In genomic region chr6:98747960-98748359, GRCh38 we compare ENCODE assay signal across 21 cellular contexts.
DNase-seq lines count a peak whose midpoint lies in the region; ATAC-seq and TF ChIP-seq lines count a peak whose summit lies in the region.
"Had no signal": no experiment of that assay in that cellular context is flagged by ENCODE, and none has a peak within 500 bp of the region (broad histone marks: within the 10 kb centered on the region; RNA-seq: fewer than 3 reads in every experiment).

No MANE protein-coding gene starts in this region.

- peak; percentile 5 for DNase-seq in A673 (ENCODE audit: low spot score)
- peak; percentile 50 for DNase-seq in GM04504 (ENCODE audit: low read depth)
- DNase-seq in SK-N-MC (ENCODE audit: low read depth, low spot score), result peak; percentile 35
- no peak for DNase-seq in neural crest cell (ENCODE audit: low read depth, low spot score)
- no peak for DNase-seq in left ventricle myocardium superior
- DNase-seq in GM19240 (ENCODE audit: insufficient read length, low spot score), result no peak
- DNase-seq: CD8-positive, alpha-beta T cell; DND-41; KBM-7; NCI-H1694; NCI-H2107; NCI-H226; NCI-H524 treated with DMSO at 0.1 percent for 48 hours had no signal

- H3K4me3 ChIP-seq in A673 (ENCODE audit: low read depth, low read length, poor library complexity, severe bottlenecking), result no peak overlapping the region
- no peak overlapping the region for H3K4me3 ChIP-seq in SK-N-MC
- H3K4me3 ChIP-seq: BLaER1, GM23338 had no signal

- peak overlapping the region; percentile 92 for H3K27ac Mint-ChIP-seq in neural crest cell (ENCODE audit: unreplicated experiment)
- H3K27ac Mint-ChIP-seq: CD8-positive, alpha-beta T cell; GM23338 had no signal

- H3K36me3 Mint-ChIP-seq in neural crest cell (ENCODE audit: low read depth), result peaks cover 8% of the 10 kb centered on the region
- H3K36me3 Mint-ChIP-seq: CD8-positive, alpha-beta T cell had no signal

- H3K9ac ChIP-seq in SK-N-MC (ENCODE audit: insufficient read length), result no peak overlapping the region
- H3K9ac ChIP-seq: BLaER1 had no signal

- no peaks in the 10 kb centered on the region for H3K9me3 ChIP-seq in A673 (ENCODE audit: low read depth, low read length, poor library complexity, severe bottlenecking)
- H3K9me3 ChIP-seq in SK-N-MC (ENCODE audit: low read depth, low read length), result no peaks in the 10 kb centered on the region
- H3K9me3 ChIP-seq: BLaER1 had no signal

- no peaks in the 10 kb centered on the region for H3K27me3 Mint-ChIP-seq in neural crest cell (ENCODE audit: low read depth)

- peaks cover 19% of the 10 kb centered on the region for H3K9me3 Mint-ChIP-seq in neural crest cell
- H3K9me3 Mint-ChIP-seq: GM23338 had no signal

- BruUV-seq in A673 (replicated peaks; lab: Mats Ljungman, UMichigan), result no TSS peak

- no peaks in the 10 kb centered on the region for H3K27me3 ChIP-seq in A673 (replicated peaks; ENCODE audit: insufficient read depth, low read depth, low read length, poor library complexity)
- H3K27me3 ChIP-seq: BLaER1 had no signal

- H3K36me3 ChIP-seq in A673 (ENCODE audit: insufficient read depth, low read length, poor library complexity, severe bottlenecking) (no peaks in the 10 kb centered on the region), SK-N-MC (ENCODE audit: insufficient read depth, low read length) (no peaks in the 10 kb centered on the region)
- H3K36me3 ChIP-seq: BLaER1 had no signal

- intact Hi-C loops in A673 (cut with micrococcal nuclease; ENCODE audit: unreplicated experiment) (no loop called here), left ventricle myocardium superior (cut with micrococcal nuclease) (no loop called here)

- CTCF ChIA-PET in A673 (lab: Charles Lee), result interaction anchor here (0.7 kb wide), 1 partner anchor 10 kb away, joined by 5 read pairs; no protein-coding TSS in a partner anchor

- ATAC-seq in left ventricle myocardium superior (no peak), HG02884 (IDR thresholded peaks at IDR 0.05; ENCODE audit: unreplicated experiment) (no peak), GM18517 (IDR thresholded peaks at IDR 0.05; ENCODE audit: unreplicated experiment) (no peak)
- ATAC-seq: CD8-positive, alpha-beta T cell; GM23338; HCT116; Panc1; Right ventricle myocardium inferior had no signal

- POLR2A ChIA-PET in A673 (lab: Charles Lee; ENCODE audit: low non-redundant PET), result no interaction called here

- H3K4me1 Mint-ChIP-seq in neural crest cell, result peaks cover 16% of the 10 kb centered on the region

- H3K27ac ChIP-seq in A673 (ENCODE audit: low read depth, low read length, poor library complexity, severe bottlenecking) (no peak overlapping the region), SK-N-MC (no peak overlapping the region)
- H3K27ac ChIP-seq: 22Rv1, BLaER1 had no signal

- no peaks in the 10 kb centered on the region for H3K4me1 ChIP-seq in A673 (ENCODE audit: insufficient read depth, low read length, poor library complexity, severe bottlenecking)
- H3K4me1 ChIP-seq: BLaER1 had no signal

- TF ChIP-seq CTCF in A673 (conservative IDR thresholded peaks at IDR 0.05; ENCODE audit: low read depth, low read length) (no peak), neural crest cell (conservative IDR thresholded peaks at IDR 0.05) (no peak)

- H3K4me3 Mint-ChIP-seq in neural crest cell, result no peak overlapping the region
- H3K4me3 Mint-ChIP-seq: CD8-positive, alpha-beta T cell; GM23338 had no signal

Comparison
In these comparisons a context has a peak if more than half of its experiments do, and no peak if none do; other contexts are left out.
1. DNase-seq: peak in A673 (single experiment), GM04504 (single experiment) and SK-N-MC (single experiment); none in neural crest cell (single experiment), left ventricle myocardium superior (single experiment) and GM19240 (single experiment).